Comparison of ENCODE assay signal across 2 cellular contexts in the genomic region with DNA sequence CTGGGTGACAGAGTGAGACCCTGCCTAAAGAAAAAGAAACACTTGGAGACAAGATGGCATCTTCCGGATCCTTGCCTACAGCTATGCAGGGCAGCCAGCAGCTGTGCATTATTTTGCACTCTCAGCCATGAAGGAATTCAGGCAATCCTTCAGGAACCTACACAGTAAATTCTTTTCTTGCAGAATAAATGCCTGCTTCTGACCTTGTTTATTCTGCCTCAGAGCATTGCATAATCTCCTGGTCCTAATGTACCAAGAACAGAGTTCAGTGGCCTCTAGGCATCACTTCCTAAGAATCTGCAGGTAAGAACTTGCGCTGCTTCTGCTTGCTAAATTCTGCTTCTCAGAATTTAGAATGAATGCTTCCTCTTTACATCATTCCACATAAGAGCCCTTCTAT.
TF ChIP-seq lines count a peak whose summit lies in the region.

No MANE protein-coding gene starts in this region.

TF ChIP-seq in GM23338, 12 proteins besides CTCF, POLR2A, EP300 and RAD21:
- TF ChIP-seq ZNF114 (CRISPR knock-in tag; IDR thresholded peaks at IDR 0.05) = no peak

TF ChIP-seq in HepG2, 621 proteins besides CTCF, POLR2A, EP300 and RAD21 (continues in another document):
- TF ChIP-seq KDM5B (CRISPR knock-in tag; IDR thresholded peaks at IDR 0.05; ENCODE audit: borderline replicate concordance) = no peak
- TF ChIP-seq, protein P1, sequence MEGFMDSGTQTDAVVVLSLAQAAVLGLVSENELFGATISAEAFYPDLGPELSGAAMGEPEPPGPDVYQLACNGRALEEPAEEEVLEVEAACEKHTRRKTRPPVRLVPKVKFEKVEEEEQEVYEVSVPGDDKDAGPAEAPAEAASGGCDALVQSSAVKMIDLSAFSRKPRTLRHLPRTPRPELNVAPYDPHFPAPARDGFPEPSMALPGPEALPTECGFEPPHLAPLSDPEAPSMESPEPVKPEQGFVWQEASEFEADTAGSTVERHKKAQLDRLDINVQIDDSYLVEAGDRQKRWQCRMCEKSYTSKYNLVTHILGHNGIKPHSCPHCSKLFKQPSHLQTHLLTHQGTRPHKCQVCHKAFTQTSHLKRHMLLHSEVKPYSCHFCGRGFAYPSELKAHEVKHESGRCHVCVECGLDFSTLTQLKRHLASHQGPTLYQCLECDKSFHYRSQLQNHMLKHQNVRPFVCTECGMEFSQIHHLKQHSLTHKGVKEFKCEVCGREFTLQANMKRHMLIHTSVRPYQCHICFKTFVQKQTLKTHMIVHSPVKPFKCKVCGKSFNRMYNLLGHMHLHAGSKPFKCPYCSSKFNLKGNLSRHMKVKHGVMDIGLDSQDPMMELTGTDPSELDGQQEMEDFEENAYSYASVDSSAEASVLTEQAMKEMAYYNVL (CRISPR knock-in tag; IDR thresholded peaks at IDR 0.05; ENCODE audit: borderline replicate concordance) = no peak
- TF ChIP-seq CAMTA2 (CRISPR knock-in tag; IDR thresholded peaks at IDR 0.05; ENCODE audit: borderline replicate concordance) = no peak
- no peak for TF ChIP-seq BRD4 (CRISPR knock-in tag; IDR thresholded peaks at IDR 0.05)
- no peak for TF ChIP-seq ZFP41 (CRISPR knock-in tag; IDR thresholded peaks at IDR 0.05; ENCODE audit: borderline replicate concordance)
- TF ChIP-seq, protein P2, sequence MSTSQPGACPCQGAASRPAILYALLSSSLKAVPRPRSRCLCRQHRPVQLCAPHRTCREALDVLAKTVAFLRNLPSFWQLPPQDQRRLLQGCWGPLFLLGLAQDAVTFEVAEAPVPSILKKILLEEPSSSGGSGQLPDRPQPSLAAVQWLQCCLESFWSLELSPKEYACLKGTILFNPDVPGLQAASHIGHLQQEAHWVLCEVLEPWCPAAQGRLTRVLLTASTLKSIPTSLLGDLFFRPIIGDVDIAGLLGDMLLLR (CRISPR knock-in tag; IDR thresholded peaks at IDR 0.05) = no peak
- no peak for TF ChIP-seq TMF1 (CRISPR knock-in tag; IDR thresholded peaks at IDR 0.05; ENCODE audit: low read depth)
- peak; percentile 64; the same call in 1 of the 2 replicates for TF ChIP-seq HMG20A (CRISPR knock-in tag; IDR thresholded peaks at IDR 0.05; ENCODE audit: borderline replicate concordance)
- TF ChIP-seq, protein P3, sequence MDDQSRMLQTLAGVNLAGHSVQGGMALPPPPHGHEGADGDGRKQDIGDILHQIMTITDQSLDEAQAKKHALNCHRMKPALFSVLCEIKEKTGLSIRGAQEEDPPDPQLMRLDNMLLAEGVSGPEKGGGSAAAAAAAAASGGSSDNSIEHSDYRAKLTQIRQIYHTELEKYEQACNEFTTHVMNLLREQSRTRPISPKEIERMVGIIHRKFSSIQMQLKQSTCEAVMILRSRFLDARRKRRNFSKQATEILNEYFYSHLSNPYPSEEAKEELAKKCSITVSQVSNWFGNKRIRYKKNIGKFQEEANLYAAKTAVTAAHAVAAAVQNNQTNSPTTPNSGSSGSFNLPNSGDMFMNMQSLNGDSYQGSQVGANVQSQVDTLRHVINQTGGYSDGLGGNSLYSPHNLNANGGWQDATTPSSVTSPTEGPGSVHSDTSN (CRISPR knock-in tag; IDR thresholded peaks at IDR 0.05; ENCODE audit: borderline replicate concordance) = no peak
- peak; percentile 38; the same call in 1 of the 2 replicates for TF ChIP-seq CREM (IDR thresholded peaks at IDR 0.05)
- TF ChIP-seq CREM (CRISPR knock-in tag; IDR thresholded peaks at IDR 0.05) = no peak
- no peak for TF ChIP-seq ZNF660 (CRISPR knock-in tag; IDR thresholded peaks at IDR 0.05; ENCODE audit: borderline replicate concordance, low read depth)
- no peak for TF ChIP-seq ZNF24 (IDR thresholded peaks at IDR 0.05)
- TF ChIP-seq, protein P4, sequence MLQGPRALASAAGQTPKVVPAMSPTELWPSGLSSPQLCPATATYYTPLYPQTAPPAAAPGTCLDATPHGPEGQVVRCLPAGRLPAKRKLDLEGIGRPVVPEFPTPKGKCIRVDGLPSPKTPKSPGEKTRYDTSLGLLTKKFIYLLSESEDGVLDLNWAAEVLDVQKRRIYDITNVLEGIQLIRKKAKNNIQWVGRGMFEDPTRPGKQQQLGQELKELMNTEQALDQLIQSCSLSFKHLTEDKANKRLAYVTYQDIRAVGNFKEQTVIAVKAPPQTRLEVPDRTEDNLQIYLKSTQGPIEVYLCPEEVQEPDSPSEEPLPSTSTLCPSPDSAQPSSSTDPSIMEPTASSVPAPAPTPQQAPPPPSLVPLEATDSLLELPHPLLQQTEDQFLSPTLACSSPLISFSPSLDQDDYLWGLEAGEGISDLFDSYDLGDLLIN (CRISPR knock-in tag; IDR thresholded peaks at IDR 0.05; ENCODE audit: borderline replicate concordance) = no peak
- TF ChIP-seq ZNF264 (CRISPR knock-in tag; IDR thresholded peaks at IDR 0.05) = no peak
- no peak for TF ChIP-seq LCORL (IDR thresholded peaks at IDR 0.05)
- TF ChIP-seq LCORL (CRISPR knock-in tag; IDR thresholded peaks at IDR 0.05) = no peak; the same call in 1 of the 2 replicates
- no peak for TF ChIP-seq SIX4 (CRISPR knock-in tag; IDR thresholded peaks at IDR 0.05)
- TF ChIP-seq ZNF260 (CRISPR knock-in tag; IDR thresholded peaks at IDR 0.05; ENCODE audit: borderline replicate concordance, low read depth) = no peak
- no peak for TF ChIP-seq ZNF251 (CRISPR knock-in tag; IDR thresholded peaks at IDR 0.05)
- TF ChIP-seq SETDB1 (CRISPR knock-in tag; IDR thresholded peaks at IDR 0.05; ENCODE audit: borderline replicate concordance) = no peak
- no peak for TF ChIP-seq GZF1 (CRISPR knock-in tag; IDR thresholded peaks at IDR 0.05)
- TF ChIP-seq ERF (CRISPR knock-in tag; IDR thresholded peaks at IDR 0.05) = no peak
- TF ChIP-seq ZFP37 (CRISPR knock-in tag; IDR thresholded peaks at IDR 0.05; ENCODE audit: borderline replicate concordance) = no peak
- TF ChIP-seq ZNF292 (CRISPR knock-in tag; IDR thresholded peaks at IDR 0.05; ENCODE audit: borderline replicate concordance, low read depth) = peak; percentile 60; the same call in 1 of the 2 replicates
- no peak for TF ChIP-seq ZBTB20 (CRISPR knock-in tag; IDR thresholded peaks at IDR 0.05; ENCODE audit: borderline replicate concordance, low read depth)
- peak; percentile 83 for TF ChIP-seq HDAC2 (CRISPR knock-in tag; IDR thresholded peaks at IDR 0.05)
- TF ChIP-seq, protein P5, sequence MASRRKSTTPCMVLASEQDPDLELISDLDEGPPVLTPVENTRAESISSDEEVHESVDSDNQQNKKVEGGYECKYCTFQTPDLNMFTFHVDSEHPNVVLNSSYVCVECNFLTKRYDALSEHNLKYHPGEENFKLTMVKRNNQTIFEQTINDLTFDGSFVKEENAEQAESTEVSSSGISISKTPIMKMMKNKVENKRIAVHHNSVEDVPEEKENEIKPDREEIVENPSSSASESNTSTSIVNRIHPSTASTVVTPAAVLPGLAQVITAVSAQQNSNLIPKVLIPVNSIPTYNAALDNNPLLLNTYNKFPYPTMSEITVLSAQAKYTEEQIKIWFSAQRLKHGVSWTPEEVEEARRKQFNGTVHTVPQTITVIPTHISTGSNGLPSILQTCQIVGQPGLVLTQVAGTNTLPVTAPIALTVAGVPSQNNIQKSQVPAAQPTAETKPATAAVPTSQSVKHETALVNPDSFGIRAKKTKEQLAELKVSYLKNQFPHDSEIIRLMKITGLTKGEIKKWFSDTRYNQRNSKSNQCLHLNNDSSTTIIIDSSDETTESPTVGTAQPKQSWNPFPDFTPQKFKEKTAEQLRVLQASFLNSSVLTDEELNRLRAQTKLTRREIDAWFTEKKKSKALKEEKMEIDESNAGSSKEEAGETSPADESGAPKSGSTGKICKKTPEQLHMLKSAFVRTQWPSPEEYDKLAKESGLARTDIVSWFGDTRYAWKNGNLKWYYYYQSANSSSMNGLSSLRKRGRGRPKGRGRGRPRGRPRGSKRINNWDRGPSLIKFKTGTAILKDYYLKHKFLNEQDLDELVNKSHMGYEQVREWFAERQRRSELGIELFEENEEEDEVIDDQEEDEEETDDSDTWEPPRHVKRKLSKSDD (CRISPR knock-in tag; IDR thresholded peaks at IDR 0.05; ENCODE audit: low read depth) = no peak
- no peak for TF ChIP-seq ZKSCAN5 (CRISPR knock-in tag; IDR thresholded peaks at IDR 0.05)
- no peak for TF ChIP-seq TP53 (CRISPR knock-in tag; conservative IDR thresholded peaks at IDR 0.05)
- no peak for TF ChIP-seq CBX2 (IDR thresholded peaks at IDR 0.05; ENCODE audit: low read depth, low read length)
- TF ChIP-seq CBX2 (CRISPR knock-in tag; IDR thresholded peaks at IDR 0.05; ENCODE audit: low read depth) = no peak
- TF ChIP-seq, protein P6, sequence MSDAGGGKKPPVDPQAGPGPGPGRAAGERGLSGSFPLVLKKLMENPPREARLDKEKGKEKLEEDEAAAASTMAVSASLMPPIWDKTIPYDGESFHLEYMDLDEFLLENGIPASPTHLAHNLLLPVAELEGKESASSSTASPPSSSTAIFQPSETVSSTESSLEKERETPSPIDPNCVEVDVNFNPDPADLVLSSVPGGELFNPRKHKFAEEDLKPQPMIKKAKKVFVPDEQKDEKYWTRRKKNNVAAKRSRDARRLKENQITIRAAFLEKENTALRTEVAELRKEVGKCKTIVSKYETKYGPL (CRISPR knock-in tag; IDR thresholded peaks at IDR 0.05) = peak; percentile 81; the same call in 1 of the 2 replicates
- TF ChIP-seq ATF7 (IDR thresholded peaks at IDR 0.05) = no peak
- TF ChIP-seq ATF7 (CRISPR knock-in tag; IDR thresholded peaks at IDR 0.05) = no peak
- TF ChIP-seq ZNF777 (CRISPR knock-in tag; IDR thresholded peaks at IDR 0.05) = no peak
- no peak for TF ChIP-seq MLLT10 (CRISPR knock-in tag; IDR thresholded peaks at IDR 0.05)
- TF ChIP-seq, protein P7, sequence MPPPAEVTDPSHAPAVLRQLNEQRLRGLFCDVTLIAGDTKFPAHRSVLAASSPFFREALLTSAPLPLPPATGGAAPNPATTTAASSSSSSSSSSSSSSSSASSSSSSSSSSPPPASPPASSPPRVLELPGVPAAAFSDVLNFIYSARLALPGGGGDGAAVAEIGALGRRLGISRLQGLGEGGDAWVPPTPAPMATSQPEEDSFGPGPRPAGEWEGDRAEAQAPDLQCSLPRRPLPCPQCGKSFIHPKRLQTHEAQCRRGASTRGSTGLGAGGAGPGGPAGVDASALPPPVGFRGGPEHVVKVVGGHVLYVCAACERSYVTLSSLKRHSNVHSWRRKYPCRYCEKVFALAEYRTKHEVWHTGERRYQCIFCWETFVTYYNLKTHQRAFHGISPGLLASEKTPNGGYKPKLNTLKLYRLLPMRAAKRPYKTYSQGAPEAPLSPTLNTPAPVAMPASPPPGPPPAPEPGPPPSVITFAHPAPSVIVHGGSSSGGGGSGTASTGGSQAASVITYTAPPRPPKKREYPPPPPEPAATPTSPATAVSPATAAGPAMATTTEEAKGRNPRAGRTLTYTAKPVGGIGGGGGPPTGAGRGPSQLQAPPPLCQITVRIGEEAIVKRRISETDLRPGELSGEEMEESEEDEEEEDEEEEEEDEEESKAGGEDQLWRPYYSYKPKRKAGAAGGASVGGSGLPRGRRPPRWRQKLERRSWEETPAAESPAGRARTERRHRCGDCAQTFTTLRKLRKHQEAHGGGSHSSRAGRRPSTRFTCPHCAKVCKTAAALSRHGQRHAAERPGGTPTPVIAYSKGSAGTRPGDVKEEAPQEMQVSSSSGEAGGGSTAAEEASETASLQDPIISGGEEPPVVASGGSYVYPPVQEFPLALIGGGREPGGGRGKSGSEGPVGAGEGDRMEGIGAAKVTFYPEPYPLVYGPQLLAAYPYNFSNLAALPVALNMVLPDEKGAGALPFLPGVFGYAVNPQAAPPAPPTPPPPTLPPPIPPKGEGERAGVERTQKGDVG (CRISPR knock-in tag; IDR thresholded peaks at IDR 0.05; ENCODE audit: borderline replicate concordance) = no peak
- no peak for TF ChIP-seq MTA1 (CRISPR knock-in tag; IDR thresholded peaks at IDR 0.05; ENCODE audit: borderline replicate concordance)
- TF ChIP-seq ZNF878 (CRISPR knock-in tag; IDR thresholded peaks at IDR 0.05) = no peak
- TF ChIP-seq CEBPB (IDR thresholded peaks at IDR 0.05; ENCODE audit: borderline replicate concordance, low read depth, low read length) = peak; percentile 93
- TF ChIP-seq TCF7L2 (IDR thresholded peaks at IDR 0.05; ENCODE audit: low read depth, low read length) = no peak
- TF ChIP-seq, protein P8, sequence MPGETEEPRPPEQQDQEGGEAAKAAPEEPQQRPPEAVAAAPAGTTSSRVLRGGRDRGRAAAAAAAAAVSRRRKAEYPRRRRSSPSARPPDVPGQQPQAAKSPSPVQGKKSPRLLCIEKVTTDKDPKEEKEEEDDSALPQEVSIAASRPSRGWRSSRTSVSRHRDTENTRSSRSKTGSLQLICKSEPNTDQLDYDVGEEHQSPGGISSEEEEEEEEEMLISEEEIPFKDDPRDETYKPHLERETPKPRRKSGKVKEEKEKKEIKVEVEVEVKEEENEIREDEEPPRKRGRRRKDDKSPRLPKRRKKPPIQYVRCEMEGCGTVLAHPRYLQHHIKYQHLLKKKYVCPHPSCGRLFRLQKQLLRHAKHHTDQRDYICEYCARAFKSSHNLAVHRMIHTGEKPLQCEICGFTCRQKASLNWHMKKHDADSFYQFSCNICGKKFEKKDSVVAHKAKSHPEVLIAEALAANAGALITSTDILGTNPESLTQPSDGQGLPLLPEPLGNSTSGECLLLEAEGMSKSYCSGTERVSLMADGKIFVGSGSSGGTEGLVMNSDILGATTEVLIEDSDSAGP (CRISPR knock-in tag; IDR thresholded peaks at IDR 0.05; ENCODE audit: borderline replicate concordance) = no peak
- TF ChIP-seq HNRNPL (IDR thresholded peaks at IDR 0.05; ENCODE audit: low read depth, low read length) = no peak
- peak; percentile 80 for TF ChIP-seq BCL6 (CRISPR knock-in tag; IDR thresholded peaks at IDR 0.05)
- TF ChIP-seq KLF6 (CRISPR knock-in tag; IDR thresholded peaks at IDR 0.05) = no peak
- TF ChIP-seq NR1H2 (CRISPR knock-in tag; IDR thresholded peaks at IDR 0.05; ENCODE audit: borderline replicate concordance, low read depth) = no peak
- TF ChIP-seq MAFG (CRISPR knock-in tag; IDR thresholded peaks at IDR 0.05) = no peak
- TF ChIP-seq REXO4 (CRISPR knock-in tag; IDR thresholded peaks at IDR 0.05; ENCODE audit: borderline replicate concordance) = no peak
- TF ChIP-seq, protein P9, sequence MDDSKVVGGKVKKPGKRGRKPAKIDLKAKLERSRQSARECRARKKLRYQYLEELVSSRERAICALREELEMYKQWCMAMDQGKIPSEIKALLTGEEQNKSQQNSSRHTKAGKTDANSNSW (CRISPR knock-in tag; IDR thresholded peaks at IDR 0.05; ENCODE audit: borderline replicate concordance) = no peak
- TF ChIP-seq, protein P10, sequence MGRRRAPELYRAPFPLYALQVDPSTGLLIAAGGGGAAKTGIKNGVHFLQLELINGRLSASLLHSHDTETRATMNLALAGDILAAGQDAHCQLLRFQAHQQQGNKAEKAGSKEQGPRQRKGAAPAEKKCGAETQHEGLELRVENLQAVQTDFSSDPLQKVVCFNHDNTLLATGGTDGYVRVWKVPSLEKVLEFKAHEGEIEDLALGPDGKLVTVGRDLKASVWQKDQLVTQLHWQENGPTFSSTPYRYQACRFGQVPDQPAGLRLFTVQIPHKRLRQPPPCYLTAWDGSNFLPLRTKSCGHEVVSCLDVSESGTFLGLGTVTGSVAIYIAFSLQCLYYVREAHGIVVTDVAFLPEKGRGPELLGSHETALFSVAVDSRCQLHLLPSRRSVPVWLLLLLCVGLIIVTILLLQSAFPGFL (CRISPR knock-in tag; IDR thresholded peaks at IDR 0.05) = no peak
- TF ChIP-seq ZNF33B (CRISPR knock-in tag; IDR thresholded peaks at IDR 0.05) = no peak
- TF ChIP-seq MED8 (CRISPR knock-in tag; IDR thresholded peaks at IDR 0.05; ENCODE audit: insufficient replicate concordance) = no peak
- peak; percentile 66; the same call in 1 of the 2 replicates for TF ChIP-seq FOXK1 (CRISPR knock-in tag; IDR thresholded peaks at IDR 0.05; ENCODE audit: borderline replicate concordance, low read depth)
- TF ChIP-seq ZNF605 (CRISPR knock-in tag; IDR thresholded peaks at IDR 0.05) = no peak
- TF ChIP-seq MBNL3 (CRISPR knock-in tag; conservative IDR thresholded peaks at IDR 0.05) = no peak
- no peak for TF ChIP-seq SOX6 (IDR thresholded peaks at IDR 0.05)
- peak; percentile 54 for TF ChIP-seq SOX6 (CRISPR knock-in tag; IDR thresholded peaks at IDR 0.05)
- TF ChIP-seq NR3C1 (CRISPR knock-in tag; IDR thresholded peaks at IDR 0.05) = no peak
- 0 out of 2 replicates have a peak, but pooled peaks have one; percentile 20 for TF ChIP-seq KAT8 (CRISPR knock-in tag; IDR thresholded peaks at IDR 0.05)
